Comparison of ENCODE assay signal across 8 cellular contexts in genomic region chr2:233353769-233354499, GRCh38. TPM values are rescaled to one million over a fixed set of nuclear protein-coding genes. Genes with fewer than 3 reads are reported as not detected.
DNase-seq lines count a peak whose midpoint lies in the region; ATAC-seq and TF ChIP-seq lines count a peak whose summit lies in the region.

TSS of gene DGKD (plus strand) at chr2:233354494. CDS start at chr2:233354519, 25 bp downstream.

- no peak within 1 kb of the TSS for H3K27ac ChIP-seq in aorta (ENCODE audit: low read depth in 1 of 2, low read length in 2 of 2)

- TF ChIP-seq RAD21 in Ishikawa (IDR thresholded peaks at IDR 0.05; ENCODE audit: low read depth): no peak

- H3K4me3 ChIP-seq in adipocyte (ENCODE audit: low read length) (peak within 1 kb of the TSS; percentile 86), aorta (ENCODE audit: low read length in 2 of 2) (peak within 1 kb of the TSS; percentile 99)

- intact Hi-C loops in left ventricle myocardium superior (cut with micrococcal nuclease) (loop anchor here (10.0 kb wide), 1 partner anchor 91 kb away; no protein-coding TSS in a partner anchor), aorta (cut with DNase I) (loop anchor here (2.0 to 5.0 kb wide), 3 partner anchors 33 to 89 kb away; no protein-coding TSS in a partner anchor)

- WGBS in aorta, 2 donors: 5 to 10% methylated on average over 29 to 56 of the region's 56 CpGs

- TF ChIP-seq EP300 in Ishikawa (IDR thresholded peaks at IDR 0.05; ENCODE audit: borderline replicate concordance): no peak

- H3K4me1 ChIP-seq in adipocyte (ENCODE audit: control insufficient read depth, insufficient read depth, low read length): peaks cover 10% of the 10 kb centered on the region
- H3K4me1 ChIP-seq in aorta (ENCODE audit: control insufficient read depth in 1 of 2, insufficient read depth in 2 of 2, low read length in 2 of 2): no peaks in the 10 kb centered on the region

- peak within 1 kb of the TSS; percentile 74 for H3K9ac ChIP-seq in adipocyte (ENCODE audit: low read length)

- H3K9me3 ChIP-seq in adipocyte (ENCODE audit: control insufficient read depth, low read length): no peaks in the 10 kb centered on the region
- no peaks in the 10 kb centered on the region for H3K9me3 ChIP-seq in aorta (ENCODE audit: control insufficient read depth, low read length)

- peak; percentile 72 for DNase-seq in DMS53 (lab: John Stamatoyannopoulos, UW)
- DNase-seq in T follicular helper cell (ENCODE audit: low read depth): peak; percentile 65
- peak; percentile 86 for DNase-seq in adipocyte (ENCODE audit: low read depth)
- DNase-seq in left ventricle myocardium superior: peak; percentile 83
- peak; percentile 85 for DNase-seq in retina
- peak; percentile 66 to 90 for DNase-seq in aorta

- H3K36me3 ChIP-seq in adipocyte (ENCODE audit: control insufficient read depth, insufficient read depth, low read length, severe bottlenecking): no peaks in the 10 kb centered on the region
- H3K36me3 ChIP-seq in aorta (ENCODE audit: control insufficient read depth in 1 of 2, insufficient read depth in 2 of 2, low read length in 1 of 2): no peaks in the 10 kb centered on the region

- peak; percentile 42 for ATAC-seq in GM21423 (IDR thresholded peaks at IDR 0.05; ENCODE audit: unreplicated experiment)
- ATAC-seq in left ventricle myocardium superior: peak; percentile 82
- peak; percentile 92 for ATAC-seq in aorta (ENCODE audit: low FRiP score)

- no peaks in the 10 kb centered on the region for H3K27me3 ChIP-seq in adipocyte (replicated peaks; ENCODE audit: control insufficient read depth, insufficient read depth, low read length)
- no peaks in the 10 kb centered on the region for H3K27me3 ChIP-seq in aorta (ENCODE audit: control insufficient read depth in 1 of 2, insufficient read depth in 2 of 2, low read length in 1 of 2)

TF ChIP-seq in Ishikawa, 13 proteins besides CTCF, POLR2A, EP300 and RAD21:
- peak; percentile 91 for TF ChIP-seq ZBTB7A (IDR thresholded peaks at IDR 0.05; ENCODE audit: low read depth)
- TF ChIP-seq EGR1 (IDR thresholded peaks at IDR 0.05): no peak

RNA-seq across cellular contexts. Expression of gene DGKD, which starts in this region (rescaled TPM):
- 27.1 TPM for total RNA-seq in left ventricle myocardium superior
- 100 to 1,000 TPM in 1 of 2 donors, 10 to 100 TPM in 1; 74.3 to 250 TPM for total RNA-seq in aorta
- polyA plus RNA-seq in aorta: 10 to 100 TPM in 1 of 2 donors, 1 to 10 TPM in 1; 8.9 to 62.2 TPM

Comparison
In these comparisons a context has a peak if more than half of its experiments do, and no peak if none do; other contexts are left out.
1. ATAC-seq: peak in every context shown above with its lines; median percentile 92 in aorta; 82 in left ventricle myocardium superior; 42 in GM21423.